In the genomic region with DNA sequence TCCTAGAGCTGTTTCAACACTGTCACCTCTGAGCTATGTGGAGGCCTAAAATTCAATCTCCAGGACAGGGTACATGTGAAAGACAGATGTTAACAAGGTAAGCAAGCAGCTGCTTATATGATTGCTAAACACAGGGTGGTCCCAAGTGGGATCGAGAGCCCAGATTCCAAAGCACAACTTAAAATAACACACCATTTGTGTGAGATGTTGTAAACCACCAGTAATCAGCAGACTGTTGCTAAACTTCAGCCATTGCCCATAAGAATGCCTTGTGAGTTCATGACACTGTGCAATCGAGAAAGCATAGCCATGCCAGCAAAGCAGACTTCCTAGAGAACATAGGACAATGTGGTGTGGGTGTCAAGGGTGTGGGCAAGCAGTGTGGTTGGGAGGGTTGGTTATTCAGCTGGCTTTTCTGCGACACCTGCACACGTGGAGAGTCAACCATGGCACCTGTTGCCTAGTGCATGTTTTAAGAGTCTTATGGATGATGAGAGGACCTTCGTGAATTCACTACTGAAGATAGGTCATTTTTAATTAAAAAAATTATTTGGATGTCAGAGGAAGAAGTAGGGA, we compare ENCODE assay signal across 18 cellular contexts. TPM values are rescaled to one million over a fixed set of nuclear protein-coding genes. Genes with fewer than 3 reads are reported as not detected.
DNase-seq lines count a peak whose midpoint lies in the region; ATAC-seq and TF ChIP-seq lines count a peak whose summit lies in the region.
"Had no signal": no experiment of that assay in that cellular context is flagged by ENCODE, and none has a peak within 500 bp of the region (broad histone marks: within the 10 kb centered on the region; RNA-seq: fewer than 3 reads in every experiment).

No MANE protein-coding gene starts in this region.

- H3K9me3 Mint-ChIP-seq in mesothelial cell of epicardium, result no peaks in the 10 kb centered on the region

- DNase-seq in AG10803 (ENCODE audit: low read depth) (peak; percentile 52), DMS114 treated with DMSO at 0.1 percent for 48 hours (lab: John Stamatoyannopoulos, UW; ENCODE audit: unreplicated experiment) (peak; percentile 28), SHP77 (lab: John Stamatoyannopoulos, UW) (peak; percentile 70 to 80), left lung (no peak), A673 (ENCODE audit: low spot score) (no peak), superior temporal gyrus (ENCODE audit: extremely low spot score) (no peak), NCI-H2081 (lab: John Stamatoyannopoulos, UW) (no peak), mesothelial cell of epicardium (ENCODE audit: low spot score in 2 of 2, unreplicated experiment in 2 of 2) (no peak)
- DNase-seq: activated CD4-positive, CD25-positive, alpha-beta regulatory T cell; activated gamma-delta T cell treated with Interleukin-2 at 50 U/mL for 16 hours; anterior cingulate cortex; GOT3; KBM-7; NCI-H1105; NCI-H2171 treated with DMSO at 0.1 percent for 48 hours; ovary had no signal

- peaks cover 57% of the 10 kb centered on the region for H3K4me1 Mint-ChIP-seq in mesothelial cell of epicardium

- intact Hi-C loops in left lung (cut with DNase I) (no loop called here), A673 (cut with micrococcal nuclease; ENCODE audit: unreplicated experiment) (loop anchor here (1.0 kb wide), 1 partner anchor 87 kb away; no protein-coding TSS in a partner anchor)

- no TSS peak for BruUV-seq in A673 (replicated peaks; lab: Mats Ljungman, UMichigan)

- CTCF ChIA-PET in A673 (lab: Charles Lee), result no interaction called here

- H3K4me3 Mint-ChIP-seq in mesothelial cell of epicardium, result no peak overlapping the region

- H3K9me3 ChIP-seq in left lung (no peaks in the 10 kb centered on the region), A673 (ENCODE audit: low read depth, low read length, poor library complexity, severe bottlenecking) (no peaks in the 10 kb centered on the region)
- H3K9me3 ChIP-seq: ovary, suprapubic skin had no signal

- POLR2A ChIA-PET in A673 (lab: Charles Lee; ENCODE audit: low non-redundant PET), result no interaction called here

- no peak overlapping the region for H3K27ac Mint-ChIP-seq in mesothelial cell of epicardium

- peak; percentile 24 for ATAC-seq in left lung
- ATAC-seq: Right ventricle myocardium inferior had no signal

- H3K27me3 Mint-ChIP-seq in mesothelial cell of epicardium (ENCODE audit: low read depth), result no peaks in the 10 kb centered on the region

- H3K4me1 ChIP-seq in left lung, result peaks cover 10 to 41% of the 10 kb centered on the region in 2 donors
- no peaks in the 10 kb centered on the region for H3K4me1 ChIP-seq in A673 (ENCODE audit: insufficient read depth, low read length, poor library complexity, severe bottlenecking)

- H3K27ac ChIP-seq in left lung (no peak overlapping the region), A673 (ENCODE audit: low read depth, low read length, poor library complexity, severe bottlenecking) (no peak overlapping the region)
- H3K27ac ChIP-seq: ovary, suprapubic skin had no signal

- no peaks in the 10 kb centered on the region for H3K36me3 ChIP-seq in left lung
- no peaks in the 10 kb centered on the region for H3K36me3 ChIP-seq in A673 (ENCODE audit: insufficient read depth, low read length, poor library complexity, severe bottlenecking)
- H3K36me3 ChIP-seq: ovary, suprapubic skin had no signal

- H3K36me3 Mint-ChIP-seq in mesothelial cell of epicardium, result no peaks in the 10 kb centered on the region

- TF ChIP-seq CTCF in AG10803 (conservative IDR thresholded peaks at IDR 0.05; ENCODE audit: low read length) (no peak), left lung (IDR thresholded peaks at IDR 0.05) (no peak), A673 (conservative IDR thresholded peaks at IDR 0.05; ENCODE audit: low read depth, low read length) (no peak), mesothelial cell of epicardium (IDR thresholded peaks at IDR 0.05; ENCODE audit: unreplicated experiment) (no peak)

- H3K4me3 ChIP-seq in AG10803 (ENCODE audit: low read length) (no peak overlapping the region), left lung (no peak overlapping the region), A673 (ENCODE audit: low read depth, low read length, poor library complexity, severe bottlenecking) (no peak overlapping the region)
- H3K4me3 ChIP-seq: ovary, suprapubic skin had no signal

- H3K27me3 ChIP-seq in left lung (no peaks in the 10 kb centered on the region), A673 (replicated peaks; ENCODE audit: insufficient read depth, low read depth, low read length, poor library complexity) (no peaks in the 10 kb centered on the region)
- H3K27me3 ChIP-seq: ovary, suprapubic skin had no signal

RNA-seq across cellular contexts. Expression of a gene that starts 16.1 kb away (rescaled TPM):
- total RNA-seq in left lung, result 1 to 10 TPM; 2.1 to 6.4 TPM
- not detected in 2 replicates for total RNA-seq in A673 (2021)
- total RNA-seq in mesothelial cell of epicardium, result 2.2 to 2.4 TPM (median 2.4 TPM) in 3 replicates

Comparison
In these comparisons a context has a peak if more than half of its experiments do, and no peak if none do; other contexts are left out.
1. DNase-seq: peak in AG10803 (single experiment), DMS114 treated with DMSO at 0.1 percent for 48 hours (single experiment) and SHP77 (2 of 2); none in left lung (0 of 2), A673 (single experiment), superior temporal gyrus (single experiment), NCI-H2081 (0 of 2) and mesothelial cell of epicardium (0 of 2).